34 cellular contexts compared by ENCODE assay signal in the genomic region with DNA sequence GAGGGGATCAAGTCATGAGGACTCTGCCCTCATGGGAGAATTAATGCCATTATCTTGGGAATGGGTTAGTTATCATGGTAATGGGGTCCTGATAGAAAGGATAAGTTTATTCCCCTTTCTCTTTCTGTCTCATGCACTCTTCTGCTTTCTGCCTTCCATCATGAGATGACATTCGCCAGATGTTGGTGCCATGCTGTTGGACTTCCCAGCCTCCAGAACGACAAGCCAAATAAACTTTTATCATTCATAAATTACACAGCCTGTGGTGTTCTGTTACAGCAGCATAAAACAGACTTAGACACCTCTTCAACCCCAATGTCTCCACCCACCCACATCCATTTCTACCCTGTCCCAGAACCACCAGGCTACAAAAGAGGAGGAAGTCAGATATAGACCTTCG. TPM values are rescaled to one million over a fixed set of nuclear protein-coding genes. Genes with fewer than 3 reads are reported as not detected.
"Had no signal": no experiment of that assay in that cellular context is flagged by ENCODE, and none has a peak within 500 bp of the region (broad histone marks: within the 10 kb centered on the region; RNA-seq: fewer than 3 reads in every experiment).

No MANE protein-coding gene starts in this region.

- H3K9ac ChIP-seq: neural progenitor cell, parathyroid adenoma had no signal

- H3K36me3 ChIP-seq: neural progenitor cell, ovary, suprapubic skin, tibial artery, transverse colon, upper lobe of right lung, uterus had no signal

- H3K27me3 ChIP-seq: neural progenitor cell, ovary, testis, transverse colon, upper lobe of right lung, uterus had no signal

- H3K79me2 ChIP-seq: parathyroid adenoma had no signal

- DNase-seq: naive thymus-derived CD4-positive, alpha-beta T cell; natural killer cell; occipital lobe; ovary; posterior cingulate gyrus; psoas muscle; right cardiac atrium; stimulated activated CD4-positive, alpha-beta T cell treated with anti-CD3 and anti-CD28 coated beads, Interleukin-15, amount 100 ng/mL, for 24 hours; stimulated activated CD4-positive, alpha-beta T cell treated with anti-CD3 and anti-CD28 coated beads, Interleukin-4, amount 100 ng/mL, for 1 hour; stimulated activated CD4-positive, alpha-beta T cell treated with anti-CD3 and anti-CD28 coated beads, Interleukin-4, amount 100 ng/mL, for 4 hours; stimulated activated CD8-positive, alpha-beta memory T cell treated with anti-CD3 and anti-CD28 coated beads, Interleukin-4, amount 100 ng/mL, for 48 hours; stimulated activated naive CD4-positive, alpha-beta T cell; stimulated activated naive CD8-positive, alpha-beta T cell treated with anti-CD3 and anti-CD28 coated beads, Interleukin-15, amount 100 ng/mL, for 72 hours; stimulated activated naive CD8-positive, alpha-beta T cell treated with anti-CD3 and anti-CD28 coated beads, Interleukin-15, Interleukin-2, amounts not matched to agents 100 U/mL and 50 U/mL, for 24 hours; substantia nigra; testis; tibial artery; transverse colon; uterus had no signal

- H2AFZ ChIP-seq: neural progenitor cell, parathyroid adenoma had no signal

- H3K4me3 Mint-ChIP-seq: natural killer cell; nephron; neural progenitor cell; stimulated activated memory B cell treated with anti-CD40 and anti-IgM and Interleukin-4, amounts not matched to agents 10 μg/mL and 1 μg/mL and 100 μg/mL, for 72 hours; stimulated activated naive CD8-positive, alpha-beta T cell treated with anti-CD3 and anti-CD28 coated beads, Interleukin-15, amount 100 ng/mL, for 72 hours; type B pancreatic cell had no signal

- H3K9me3 ChIP-seq: ovary, psoas muscle, suprapubic skin, testis, tibial artery, transverse colon, upper lobe of right lung, uterus had no signal

- H3K36me3 Mint-ChIP-seq: natural killer cell, neural progenitor cell had no signal

- H3K4me2 ChIP-seq: neural progenitor cell, smooth muscle cell had no signal

- H3K4me1 ChIP-seq: neural progenitor cell, parathyroid adenoma, suprapubic skin, tibial artery, transverse colon, upper lobe of right lung, uterus had no signal

- ATAC-seq: naive thymus-derived CD4-positive, alpha-beta T cell; natural killer cell; psoas muscle; right cardiac atrium; sciatic nerve; stimulated activated memory B cell treated with anti-CD40 and anti-IgM and Interleukin-4, amounts not matched to agents 10 μg/mL and 1 μg/mL and 100 μg/mL, for 72 hours; stimulated activated naive CD8-positive, alpha-beta T cell treated with anti-CD3 and anti-CD28 coated beads, Interleukin-15, amount 100 ng/mL, for 72 hours; stimulated activated naive CD8-positive, alpha-beta T cell treated with anti-CD3 and anti-CD28 coated beads, Interleukin-15, Interleukin-2, amounts not matched to agents 100 U/mL and 50 U/mL, for 24 hours; upper lobe of right lung had no signal

- H3K27ac Mint-ChIP-seq: naive thymus-derived CD4-positive, alpha-beta T cell; natural killer cell; neural progenitor cell; progenitor cell of endocrine pancreas; stimulated activated memory B cell treated with anti-CD40 and anti-IgM and Interleukin-4, amounts not matched to agents 10 μg/mL and 1 μg/mL and 100 μg/mL, for 72 hours; stimulated activated naive CD8-positive, alpha-beta T cell treated with anti-CD3 and anti-CD28 coated beads, Interleukin-15, amount 100 ng/mL, for 72 hours; type B pancreatic cell had no signal

- H3K4me3 ChIP-seq: neural progenitor cell, ovary, psoas muscle, skin epidermis, smooth muscle cell, suprapubic skin, testis, tibial artery, transverse colon, upper lobe of right lung, uterus had no signal

- H3K9me3 Mint-ChIP-seq: natural killer cell had no signal

- H3K4me1 Mint-ChIP-seq: naive thymus-derived CD4-positive, alpha-beta T cell; natural killer cell; stimulated activated memory B cell treated with anti-CD40 and anti-IgM and Interleukin-4, amounts not matched to agents 10 μg/mL and 1 μg/mL and 100 μg/mL, for 72 hours; stimulated activated naive CD8-positive, alpha-beta T cell treated with anti-CD3 and anti-CD28 coated beads, Interleukin-15, amount 100 ng/mL, for 72 hours had no signal

- H3K27ac ChIP-seq: neural progenitor cell, ovary, parathyroid adenoma, psoas muscle, skin epidermis, suprapubic skin, testis, tibial artery, transverse colon, upper lobe of right lung, uterus had no signal

RNA-seq across cellular contexts. Expression of a gene that starts 11.9 kb away (rescaled TPM):
- total RNA-seq: naive thymus-derived CD4-positive, alpha-beta T cell; natural killer cell; occipital lobe; smooth muscle cell had no signal
- polyA plus RNA-seq: naive thymus-derived CD4-positive, alpha-beta T cell; neural cell; smooth muscle cell had no signal

RNA-seq across cellular contexts. Expression of a gene that starts 51.7 kb away (rescaled TPM):
- total RNA-seq: natural killer cell, osteoblast, ovary, renal cortical epithelial cell, right cardiac atrium, sciatic nerve, smooth muscle cell, suprapubic skin, transverse colon, urinary bladder, uterus had no signal
- polyA plus RNA-seq: neural cell, psoas muscle, right cardiac atrium, smooth muscle cell, urinary bladder had no signal
